1 cellular context compared by ENCODE assay signal in the genomic region with DNA sequence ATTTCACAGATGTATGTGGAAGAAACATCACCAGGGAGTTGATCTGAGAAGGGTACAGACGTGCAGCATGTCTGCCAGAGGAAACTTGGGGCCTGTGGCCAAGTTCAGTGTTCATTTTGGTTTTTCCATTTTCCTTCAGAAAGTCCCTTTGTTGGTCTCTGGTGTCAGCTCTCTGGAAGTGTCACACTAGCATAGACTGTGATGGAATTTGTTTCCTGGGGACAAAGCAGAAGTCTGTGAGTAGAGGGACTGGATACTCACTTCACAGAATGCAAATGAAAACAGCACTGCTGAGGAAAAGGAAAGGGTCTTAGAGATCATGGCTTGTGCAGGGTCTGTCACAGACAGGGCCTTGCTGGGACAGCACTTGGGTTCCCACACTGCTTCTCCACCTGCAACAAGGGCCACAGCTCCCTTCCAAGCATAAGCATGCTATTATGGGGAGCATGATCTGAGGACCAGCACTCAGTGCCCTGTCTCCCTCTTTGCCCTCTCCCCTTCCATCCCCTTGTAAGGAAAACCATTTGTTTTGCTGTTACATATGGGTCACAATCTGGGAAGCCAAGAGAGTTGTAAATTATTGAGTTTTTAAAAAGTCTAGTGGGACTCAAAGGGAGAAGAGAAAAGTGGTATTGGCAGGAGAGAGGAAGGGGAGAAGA.
TF ChIP-seq lines count a peak whose summit lies in the region.

No MANE protein-coding gene starts in this region.

TF ChIP-seq in WTC11, 78 proteins besides CTCF, POLR2A, EP300 and RAD21 (continued from another document):
- TF ChIP-seq, protein P1, sequence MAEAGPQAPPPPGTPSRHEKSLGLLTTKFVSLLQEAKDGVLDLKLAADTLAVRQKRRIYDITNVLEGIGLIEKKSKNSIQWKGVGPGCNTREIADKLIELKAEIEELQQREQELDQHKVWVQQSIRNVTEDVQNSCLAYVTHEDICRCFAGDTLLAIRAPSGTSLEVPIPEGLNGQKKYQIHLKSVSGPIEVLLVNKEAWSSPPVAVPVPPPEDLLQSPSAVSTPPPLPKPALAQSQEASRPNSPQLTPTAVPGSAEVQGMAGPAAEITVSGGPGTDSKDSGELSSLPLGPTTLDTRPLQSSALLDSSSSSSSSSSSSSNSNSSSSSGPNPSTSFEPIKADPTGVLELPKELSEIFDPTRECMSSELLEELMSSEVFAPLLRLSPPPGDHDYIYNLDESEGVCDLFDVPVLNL (CRISPR knock-in tag; IDR thresholded peaks at IDR 0.05; ENCODE audit: borderline replicate concordance, low read depth) = no peak
- TF ChIP-seq ZNF396 (CRISPR knock-in tag; IDR thresholded peaks at IDR 0.05; ENCODE audit: borderline replicate concordance) = no peak
TF ChIP-seq in WTC11: peak in this region for 0.
